Comparison of ENCODE assay signal across 8 cellular contexts in genomic region chr12:54984602-54985376, GRCh38. TPM values are rescaled to one million over a fixed set of nuclear protein-coding genes. Genes with fewer than 3 reads are reported as not detected.
DNase-seq lines count a peak whose midpoint lies in the region; ATAC-seq and TF ChIP-seq lines count a peak whose summit lies in the region.

A gene with protein sequence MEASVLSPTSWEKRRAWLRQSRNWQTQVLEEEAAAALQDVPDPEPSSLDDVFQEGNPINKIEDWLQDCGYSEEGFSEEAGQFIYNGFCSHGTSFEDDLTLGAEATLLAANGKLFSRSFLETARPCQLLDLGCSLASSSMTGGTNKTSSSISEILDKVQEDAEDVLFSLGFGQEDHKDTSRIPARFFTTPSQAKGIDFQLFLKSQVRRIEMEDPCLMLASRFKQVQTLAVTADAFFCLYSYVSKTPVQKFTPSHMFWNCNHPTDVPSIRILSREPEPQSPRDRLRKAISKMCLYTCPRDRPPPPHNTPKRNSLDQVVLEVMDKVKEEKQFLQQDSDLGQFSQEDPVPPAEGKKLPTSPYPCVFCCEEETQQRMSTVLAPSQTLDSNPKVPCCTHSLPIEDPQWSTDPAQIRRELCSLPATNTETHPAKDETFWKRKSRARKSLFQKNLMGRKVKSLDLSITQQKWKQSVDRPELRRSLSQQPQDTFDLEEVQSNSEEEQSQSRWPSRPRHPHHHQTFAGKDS (minus strand): TSS chr12:54984762. CDS start chr12:54974562, 10,200 bp downstream.

- no peaks in the 10 kb centered on the region for H3K9me2 ChIP-seq in PC-9 (ENCODE audit: insufficient read depth)

- no peak within 1 kb of the TSS for H3K4me2 ChIP-seq in PC-9

- DNase-seq in CD1c-positive myeloid dendritic cell (ENCODE audit: extremely low spot score) (peak; percentile 86), Right ventricle myocardium inferior (ENCODE audit: missing footprints) (peak; percentile 84), PC-9 (no peak), HuH-7.5 (ENCODE audit: low spot score) (no peak)
- peak; percentile 91 for DNase-seq in activated CD4-positive, alpha-beta memory T cell treated with anti-CD3 and anti-CD28 coated beads, Interleukin-2, amount 10 ng/mL, durations not matched to agents 7 days and 5 days
- DNase-seq in stimulated activated CD8-positive, alpha-beta memory T cell treated with anti-CD3 and anti-CD28 coated beads, Interleukin-15, amount 100 ng/mL, for 24 hours (ENCODE audit: low read depth), result peak; percentile 43

- no TSS peak for BruUV-seq in PC-9 (replicated peaks; lab: Mats Ljungman, UMichigan)

- CTCF ChIA-PET in activated CD4-positive, alpha-beta memory T cell treated with anti-CD3 and anti-CD28 coated beads, Interleukin-2, amount 10 ng/mL, durations not matched to agents 7 days and 5 days (lab: Charles Lee), result interaction anchor here (1.2 to 4.0 kb wide), 6 partner anchors 8 to 235 kb away, joined by 3 to 32 read pairs (median 5); no protein-coding TSS in a partner anchor
- CTCF ChIA-PET in PC-9 (lab: Charles Lee), result interaction anchor here (1.0 kb wide), 1 partner anchor 8 kb away, joined by 3 read pairs; no protein-coding TSS in a partner anchor

- H3F3A ChIP-seq in PC-9 (ENCODE audit: insufficient read depth, low read depth), result no peaks in the 10 kb centered on the region

- peaks cover 61% of the 10 kb centered on the region for H3K27me3 ChIP-seq in PC-9 (ENCODE audit: insufficient read depth, low read depth)

- H3K27ac ChIP-seq in PC-9, result no peak within 1 kb of the TSS

- no peaks in the 10 kb centered on the region for H3K9me3 Mint-ChIP-seq in IgD-negative memory B cell
- no peaks in the 10 kb centered on the region for H3K9me3 Mint-ChIP-seq in activated CD4-positive, alpha-beta memory T cell treated with anti-CD3 and anti-CD28 coated beads, Interleukin-2, amount 10 ng/mL, durations not matched to agents 7 days and 5 days

- H3K36me3 ChIP-seq in PC-9 (ENCODE audit: low read depth), result no peaks in the 10 kb centered on the region

- no peaks in the 10 kb centered on the region for H3K9me3 ChIP-seq in PC-9 (ENCODE audit: insufficient read depth, low read depth)

- no peaks in the 10 kb centered on the region for H3K79me2 ChIP-seq in PC-9 (ENCODE audit: low read depth)

- intact Hi-C loops in Right ventricle myocardium inferior (cut with DNase I) (no loop called here), PC-9 (cut with micrococcal nuclease; ENCODE audit: unreplicated experiment) (no loop called here)

- H4K20me1 ChIP-seq in PC-9 (ENCODE audit: insufficient read depth), result no peaks in the 10 kb centered on the region

- peaks cover 34 to 54% (median 49%) of the 10 kb centered on the region in 3 donors for H3K4me1 Mint-ChIP-seq in IgD-negative memory B cell
- H3K4me1 Mint-ChIP-seq in activated CD4-positive, alpha-beta memory T cell treated with anti-CD3 and anti-CD28 coated beads, Interleukin-2, amount 10 ng/mL, durations not matched to agents 7 days and 5 days, result peaks cover 72% of the 10 kb centered on the region

- ATAC-seq in GM21381 (IDR thresholded peaks at IDR 0.05; ENCODE audit: unreplicated experiment) (peak; percentile 97), Right ventricle myocardium inferior (peak; percentile 75)

- H3K27ac Mint-ChIP-seq in IgD-negative memory B cell, result peak within 1 kb of the TSS; percentile 77 to 98 (median 98)
- H3K27ac Mint-ChIP-seq in activated CD4-positive, alpha-beta memory T cell treated with anti-CD3 and anti-CD28 coated beads, Interleukin-2, amount 10 ng/mL, durations not matched to agents 7 days and 5 days, result peak within 1 kb of the TSS; percentile 85

- no peak within 1 kb of the TSS for H3K4me3 ChIP-seq in PC-9

- no peak within 1 kb of the TSS for H2AFZ ChIP-seq in PC-9

- no peaks in the 10 kb centered on the region for H3K27me3 Mint-ChIP-seq in IgD-negative memory B cell
- H3K27me3 Mint-ChIP-seq in activated CD4-positive, alpha-beta memory T cell treated with anti-CD3 and anti-CD28 coated beads, Interleukin-2, amount 10 ng/mL, durations not matched to agents 7 days and 5 days, result no peaks in the 10 kb centered on the region

- H3K4me3 Mint-ChIP-seq in IgD-negative memory B cell, result peak within 1 kb of the TSS; percentile 63 to 95 (median 90)
- peak within 1 kb of the TSS; percentile 79 for H3K4me3 Mint-ChIP-seq in activated CD4-positive, alpha-beta memory T cell treated with anti-CD3 and anti-CD28 coated beads, Interleukin-2, amount 10 ng/mL, durations not matched to agents 7 days and 5 days

- H3K4me1 ChIP-seq in PC-9 (replicated peaks; ENCODE audit: insufficient read depth), result no peaks in the 10 kb centered on the region

- H3K36me3 Mint-ChIP-seq in IgD-negative memory B cell, result peaks cover 10% of the 10 kb centered on the region
- H3K36me3 Mint-ChIP-seq in activated CD4-positive, alpha-beta memory T cell treated with anti-CD3 and anti-CD28 coated beads, Interleukin-2, amount 10 ng/mL, durations not matched to agents 7 days and 5 days (ENCODE audit: low read depth), result peaks cover 48% of the 10 kb centered on the region

- no peak for TF ChIP-seq CTCF in PC-9 (conservative IDR thresholded peaks at IDR 0.05)

- POLR2A ChIA-PET in activated CD4-positive, alpha-beta memory T cell treated with anti-CD3 and anti-CD28 coated beads, Interleukin-2, amount 10 ng/mL, durations not matched to agents 7 days and 5 days (lab: Charles Lee), result interaction anchor here (0.8 to 5.4 kb wide), 14 partner anchors 8 to 129 kb away, joined by 3 to 78 read pairs (median 4); no protein-coding TSS in a partner anchor
- POLR2A ChIA-PET in PC-9 (lab: Charles Lee; ENCODE audit: unreplicated experiment), result no interaction called here

RNA-seq across cellular contexts. Expression of the gene that starts here (rescaled TPM):
- 18.7 TPM for polyA plus RNA-seq in IgD-negative memory B cell
- total RNA-seq in activated CD4-positive, alpha-beta memory T cell treated with anti-CD3 and anti-CD28 coated beads, Interleukin-2, amount 10 ng/mL, durations not matched to agents 7 days and 5 days, result 100 to 1,000 TPM; 111 to 112 TPM
- 0.70 TPM for total RNA-seq in Right ventricle myocardium inferior
- not detected in 2 replicates for total RNA-seq in PC-9 (2021)

Comparison
In these comparisons a context has a peak if more than half of its experiments do, and no peak if none do; other contexts are left out.
1. RNA of the gene that starts here (total RNA-seq): 111 to 112 TPM in activated CD4-positive, alpha-beta memory T cell treated with anti-CD3 and anti-CD28 coated beads, Interleukin-2, amount 10 ng/mL, durations not matched to agents 7 days and 5 days; 0.70 TPM in Right ventricle myocardium inferior (single experiment) and not detected in PC-9; every median in the first group is over 10 times any median in the second.
2. Peak in DNase-seq and ATAC-seq in Right ventricle myocardium inferior; RNA of the gene not detected or under 1 TPM.
3. DNase-seq: peak in CD1c-positive myeloid dendritic cell (single experiment), activated CD4-positive, alpha-beta memory T cell treated with anti-CD3 and anti-CD28 coated beads, Interleukin-2, amount 10 ng/mL, durations not matched to agents 7 days and 5 days (single experiment) and stimulated activated CD8-positive, alpha-beta memory T cell treated with anti-CD3 and anti-CD28 coated beads, Interleukin-15, amount 100 ng/mL, for 24 hours (single experiment); none in PC-9 (0 of 2) and HuH-7.5 (single experiment).